ENCODE assay signal across 8 cellular contexts in genomic region chr17:44533533-44534246, GRCh38. TPM values are rescaled to one million over a fixed set of nuclear protein-coding genes. Genes with fewer than 3 reads are reported as not detected.
DNase-seq lines count a peak whose midpoint lies in the region; ATAC-seq lines count a peak whose summit lies in the region.

No MANE protein-coding gene starts in this region.

- DNase-seq in NK-92 treated with Interleukin-12 subunit alpha and Interleukin-12 subunit beta, amount 100 ng/mL, for 24 hours (lab: John Stamatoyannopoulos, UW): peak; percentile 67
- no peak for DNase-seq in NK-92 (lab: John Stamatoyannopoulos, UW; ENCODE audit: unreplicated experiment)
- DNase-seq in NCI-H187 treated with DMSO at 0.1 percent for 48 hours (lab: John Stamatoyannopoulos, UW): peak; percentile 9
- peak; percentile 53 for DNase-seq in T-helper 22 cell (ENCODE audit: low read depth)
- DNase-seq in amygdala (lab: John Stamatoyannopoulos, UW): peak in 53 of 56 donors; percentile 8 to 87 (median 53)
- DNase-seq in right cardiac atrium: peak; percentile 92 to 97 (median 95)
- peak; percentile 92 for DNase-seq in retina

- H3K4me3 ChIP-seq in right cardiac atrium (ENCODE audit: low read length): no peak overlapping the region

- H3K27ac ChIP-seq in right cardiac atrium (ENCODE audit: low read length): no peak overlapping the region

- ATAC-seq in right cardiac atrium: peak; percentile 92
- no peak for ATAC-seq in GM19395 (IDR thresholded peaks at IDR 0.05; ENCODE audit: unreplicated experiment)

- 22% methylated on average over 21 of the region's 21 CpGs for WGBS in right cardiac atrium

- H3K27me3 ChIP-seq in right cardiac atrium (ENCODE audit: control insufficient read depth, insufficient read depth): no peaks in the 10 kb centered on the region

- intact Hi-C loops in right cardiac atrium (cut with DNase I): loop anchor here in 3 of 4 donors (2.0 to 5.0 kb wide), 2 partner anchors 103 to 104 kb away; no protein-coding TSS in a partner anchor

- no peaks in the 10 kb centered on the region for H3K4me1 ChIP-seq in right cardiac atrium (ENCODE audit: control insufficient read depth, insufficient read depth, low read length)

- no peaks in the 10 kb centered on the region for H3K9me3 ChIP-seq in right cardiac atrium (ENCODE audit: control insufficient read depth, low read length)

RNA-seq across cellular contexts. Expression of gene FZD2, which starts 23.6 kb away (rescaled TPM):
- total RNA-seq in right cardiac atrium: 10 to 100 TPM in 1 of 4 donors, 1 to 10 TPM in 3; 4.7 to 12.3 (median 7.9) TPM
- polyA plus RNA-seq in right cardiac atrium: 2.4 TPM

RNA-seq across cellular contexts. Expression of gene GPATCH8, which starts 30.5 kb away (rescaled TPM):
- total RNA-seq in right cardiac atrium: 10 to 100 TPM; 32.4 to 35.9 (median 33.9) TPM
- polyA plus RNA-seq in right cardiac atrium: 21.3 TPM
